ENCODE assay signal across 8 cellular contexts in genomic region chr17:28644782-28645575, GRCh38. TPM values are rescaled to one million over a fixed set of nuclear protein-coding genes. Genes with fewer than 3 reads are reported as not detected.
A peak's percentile ranks its signal among the peaks of the same experiment; 100 is the strongest.
DNase-seq lines count a peak whose midpoint lies in the region; ATAC-seq lines count a peak whose summit lies in the region.

BLTP2 (minus strand) TSS chr17:28645158; CDS start chr17:28645056, 102 bp downstream.

- H3K4me3 ChIP-seq in endocrine pancreas (ENCODE audit: control insufficient read depth, insufficient read depth, low read length), result peak within 1 kb of the TSS; percentile 81

- peaks cover 6% of the 10 kb centered on the region for H3K4me1 ChIP-seq in endocrine pancreas (ENCODE audit: control insufficient read depth, insufficient read depth, low read length)

- H3K27me3 ChIP-seq in endocrine pancreas (ENCODE audit: control insufficient read depth, insufficient read depth, low read length), result no peaks in the 10 kb centered on the region

- H3K27ac Mint-ChIP-seq in activated CD8-positive, alpha-beta memory T cell treated with anti-CD3 and anti-CD28 coated beads, Interleukin-2, amount 10 ng/mL, durations not matched to agents 7 days and 5 days, result peak within 1 kb of the TSS; percentile 92

- CTCF ChIA-PET in activated CD8-positive, alpha-beta memory T cell treated with anti-CD3 and anti-CD28 coated beads, Interleukin-2, amount 10 ng/mL, durations not matched to agents 7 days and 5 days (lab: Charles Lee), result interaction anchor here (0.7 to 8.5 kb wide), 21 partner anchors 11 to 309 kb away, joined by 3 to 102 read pairs (median 5); partner anchors contain the start of genes ALDOC, NEK8, PIGS and PROCA1

- no peaks in the 10 kb centered on the region for H3K9me3 Mint-ChIP-seq in activated CD8-positive, alpha-beta memory T cell treated with anti-CD3 and anti-CD28 coated beads, Interleukin-2, amount 10 ng/mL, durations not matched to agents 7 days and 5 days (ENCODE audit: low read depth)

- H3K27me3 Mint-ChIP-seq in activated CD8-positive, alpha-beta memory T cell treated with anti-CD3 and anti-CD28 coated beads, Interleukin-2, amount 10 ng/mL, durations not matched to agents 7 days and 5 days, result no peaks in the 10 kb centered on the region

- peaks cover 5% of the 10 kb centered on the region for H3K36me3 ChIP-seq in endocrine pancreas (ENCODE audit: control insufficient read depth, insufficient read depth, low read length)

- peak; percentile 90 for DNase-seq in CMK (ENCODE audit: low read depth)
- peak in 74 of 76 experiments; percentile 34 to 96 (median 90) for DNase-seq in HUDEP-2 (lab: John Stamatoyannopoulos, UW; ENCODE audit: unreplicated experiment in 76 of 76)
- DNase-seq in NOMO-1 treated with dmso at 0.1 percent for 144 hours (lab: John Stamatoyannopoulos, UW; ENCODE audit: unreplicated experiment), result peak; percentile 95
- DNase-seq in activated CD8-positive, alpha-beta memory T cell treated with anti-CD3 and anti-CD28 coated beads, Interleukin-2, amount 10 ng/mL, durations not matched to agents 7 days and 5 days, result peak; percentile 98
- peak; percentile 99 for DNase-seq in mesenteric fat pad (ENCODE audit: low spot score)
- peak; percentile 89 for DNase-seq in stimulated activated CD8-positive, alpha-beta memory T cell treated with anti-CD3 and anti-CD28 coated beads, Interleukin-15, amount 100 ng/mL, for 1 hour (ENCODE audit: low read depth)

- peaks cover 38% of the 10 kb centered on the region for H3K4me1 Mint-ChIP-seq in activated CD8-positive, alpha-beta memory T cell treated with anti-CD3 and anti-CD28 coated beads, Interleukin-2, amount 10 ng/mL, durations not matched to agents 7 days and 5 days

- peak within 1 kb of the TSS; percentile 83 for H3K9ac ChIP-seq in endocrine pancreas (ENCODE audit: control insufficient read depth, insufficient read depth, low read length)

- H3K4me3 Mint-ChIP-seq in activated CD8-positive, alpha-beta memory T cell treated with anti-CD3 and anti-CD28 coated beads, Interleukin-2, amount 10 ng/mL, durations not matched to agents 7 days and 5 days, result peak within 1 kb of the TSS; percentile 86

- H3K9me3 ChIP-seq in endocrine pancreas (ENCODE audit: control insufficient read depth, low read length), result no peaks in the 10 kb centered on the region

- H3K36me3 Mint-ChIP-seq in activated CD8-positive, alpha-beta memory T cell treated with anti-CD3 and anti-CD28 coated beads, Interleukin-2, amount 10 ng/mL, durations not matched to agents 7 days and 5 days, result peaks cover 31% of the 10 kb centered on the region

- peak; percentile 88 for ATAC-seq in GM21360 (IDR thresholded peaks at IDR 0.05; ENCODE audit: unreplicated experiment)
- ATAC-seq in activated CD8-positive, alpha-beta memory T cell treated with anti-CD3 and anti-CD28 coated beads, Interleukin-2, amount 10 ng/mL, durations not matched to agents 7 days and 5 days, result peak; percentile 98

RNA-seq across cellular contexts. Expression of gene BLTP2, which starts in this region (rescaled TPM):
- total RNA-seq in activated CD8-positive, alpha-beta memory T cell treated with anti-CD3 and anti-CD28 coated beads, Interleukin-2, amount 10 ng/mL, durations not matched to agents 7 days and 5 days, result 100 to 1,000 TPM; 163 to 186 TPM
- 163 TPM for total RNA-seq in mesenteric fat pad

Comparison
In these comparisons a context has a peak if more than half of its experiments do, and no peak if none do; other contexts are left out.
1. Peak in every context shown above with its lines: DNase-seq, ATAC-seq and H3K4me3 ChIP-seq.